In the genomic region with DNA sequence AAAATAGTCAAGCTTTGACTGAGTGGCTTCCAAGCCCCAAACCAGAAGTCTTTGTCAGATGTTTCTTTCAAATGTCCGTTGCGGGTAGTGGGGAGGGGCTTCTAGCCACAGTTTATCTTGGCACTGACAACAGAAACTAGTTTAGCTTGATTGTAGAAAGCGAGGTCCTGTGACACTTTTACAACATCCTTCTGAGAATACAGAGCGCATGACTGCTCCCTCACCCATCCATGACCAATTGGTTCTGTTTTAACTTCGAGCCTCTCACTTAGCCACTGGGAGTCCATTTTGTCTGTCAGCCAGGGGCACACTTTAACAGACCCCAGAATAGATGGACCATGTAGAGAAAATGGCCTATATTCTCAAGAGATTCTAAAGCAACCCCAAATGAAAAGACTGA, we compare ENCODE assay signal across 11 cellular contexts.
DNase-seq lines count a peak whose midpoint lies in the region; ATAC-seq and TF ChIP-seq lines count a peak whose summit lies in the region.
"Had no signal": no experiment of that assay in that cellular context is flagged by ENCODE, and none has a peak within 500 bp of the region (broad histone marks: within the 10 kb centered on the region; RNA-seq: fewer than 3 reads in every experiment).

No MANE protein-coding gene starts in this region.

- peak overlapping the region; percentile 63 for H2AFZ ChIP-seq in neural progenitor cell (replicated peaks)

- TF ChIP-seq POLR2A in testis (IDR thresholded peaks at IDR 0.05) (no peak), esophagus squamous epithelium (IDR thresholded peaks at IDR 0.05) (no peak)

- no peak overlapping the region for H3K4me2 ChIP-seq in neural progenitor cell

- H3K36me3 ChIP-seq in neural progenitor cell (no peaks in the 10 kb centered on the region), testis (ENCODE audit: low read depth, missing control alignments) (no peaks in the 10 kb centered on the region), esophagus squamous epithelium (no peaks in the 10 kb centered on the region)

- no peak overlapping the region for H3K27ac ChIP-seq in neural progenitor cell
- no peak overlapping the region for H3K27ac ChIP-seq in testis
- no peak overlapping the region for H3K27ac ChIP-seq in esophagus squamous epithelium

- H3K4me1 ChIP-seq in neural progenitor cell, result no peaks in the 10 kb centered on the region
- H3K4me1 ChIP-seq in testis, result no peaks in the 10 kb centered on the region
- H3K4me1 ChIP-seq in esophagus squamous epithelium, result no peaks in the 10 kb centered on the region

- H3K27ac Mint-ChIP-seq in neural progenitor cell, result no peak overlapping the region
- H3K27ac Mint-ChIP-seq in activated naive CD4-positive, alpha-beta T cell treated with anti-CD3 and anti-CD28 coated beads, Interleukin-2, amount 10 ng/mL, durations not matched to agents 7 days and 5 days, result no peak overlapping the region
- H3K27ac Mint-ChIP-seq: activated CD4-positive, alpha-beta T cell treated with anti-CD3 and anti-CD28 coated beads, Interleukin-2, amount 10 ng/mL, durations not matched to agents 24 days and 14 days; stimulated activated naive CD8-positive, alpha-beta T cell treated with anti-CD3 and anti-CD28 coated beads, Interleukin-15, Interleukin-2, amounts not matched to agents 100 ng/mL and 50 ng/mL, for 24 hours had no signal

- H3K79me2 ChIP-seq in neural progenitor cell (ENCODE audit: low read depth), result no peaks in the 10 kb centered on the region

- no peak overlapping the region for H3K4me3 Mint-ChIP-seq in neural progenitor cell
- no peak overlapping the region for H3K4me3 Mint-ChIP-seq in activated naive CD4-positive, alpha-beta T cell treated with anti-CD3 and anti-CD28 coated beads, Interleukin-2, amount 10 ng/mL, durations not matched to agents 7 days and 5 days
- H3K4me3 Mint-ChIP-seq: activated CD4-positive, alpha-beta T cell treated with anti-CD3 and anti-CD28 coated beads, Interleukin-2, amount 10 ng/mL, durations not matched to agents 24 days and 14 days; stimulated activated naive CD8-positive, alpha-beta T cell treated with anti-CD3 and anti-CD28 coated beads, Interleukin-15, Interleukin-2, amounts not matched to agents 100 ng/mL and 50 ng/mL, for 24 hours had no signal

- H3F3A ChIP-seq in neural progenitor cell (ENCODE audit: low read depth), result no peaks in the 10 kb centered on the region

- intact Hi-C loops in testis (cut with DNase I; ENCODE audit: low total_unique reads), result no loop called here
- intact Hi-C loops in esophagus squamous epithelium (cut with DNase I), result no loop called here

- ATAC-seq in GM18907 (IDR thresholded peaks at IDR 0.05; ENCODE audit: unreplicated experiment) (peak; percentile 88), HG02623 (IDR thresholded peaks at IDR 0.05; ENCODE audit: unreplicated experiment) (peak; percentile 87)

- H3K27me3 Mint-ChIP-seq in neural progenitor cell (ENCODE audit: insufficient read depth, low read depth), result peaks cover 4% of the 10 kb centered on the region
- no peaks in the 10 kb centered on the region for H3K27me3 Mint-ChIP-seq in activated naive CD4-positive, alpha-beta T cell treated with anti-CD3 and anti-CD28 coated beads, Interleukin-2, amount 10 ng/mL, durations not matched to agents 7 days and 5 days
- H3K27me3 Mint-ChIP-seq: activated CD4-positive, alpha-beta T cell treated with anti-CD3 and anti-CD28 coated beads, Interleukin-2, amount 10 ng/mL, durations not matched to agents 24 days and 14 days had no signal

- no peaks in the 10 kb centered on the region for H4K20me1 ChIP-seq in neural progenitor cell (ENCODE audit: low read depth)

- no peak overlapping the region for H3K4me3 ChIP-seq in neural progenitor cell
- no peak overlapping the region for H3K4me3 ChIP-seq in testis
- no peak overlapping the region for H3K4me3 ChIP-seq in esophagus squamous epithelium

- DNase-seq in M059J (ENCODE audit: low read depth) (peak; percentile 2), neural progenitor cell (ENCODE audit: low spot score) (no peak), testis (no peak), esophagus squamous epithelium (lab: John Stamatoyannopoulos, UW) (no peak), amniotic stem cell (lab: John Stamatoyannopoulos, UW) (no peak)
- DNase-seq in activated naive CD4-positive, alpha-beta T cell treated with anti-CD3 and anti-CD28 coated beads, Interleukin-2, amount 10 ng/mL, durations not matched to agents 7 days and 5 days, result no peak
- DNase-seq: activated CD4-positive, alpha-beta T cell treated with anti-CD3 and anti-CD28 coated beads, Interleukin-2, amount 10 ng/mL, durations not matched to agents 24 days and 14 days; GF-D8 had no signal

- H3K4me1 Mint-ChIP-seq in neural progenitor cell, result peaks cover 11% of the 10 kb centered on the region
- H3K4me1 Mint-ChIP-seq in activated naive CD4-positive, alpha-beta T cell treated with anti-CD3 and anti-CD28 coated beads, Interleukin-2, amount 10 ng/mL, durations not matched to agents 7 days and 5 days, result no peaks in the 10 kb centered on the region
- H3K4me1 Mint-ChIP-seq: activated CD4-positive, alpha-beta T cell treated with anti-CD3 and anti-CD28 coated beads, Interleukin-2, amount 10 ng/mL, durations not matched to agents 24 days and 14 days had no signal

- H3K27me3 ChIP-seq in neural progenitor cell (no peaks in the 10 kb centered on the region), testis (no peaks in the 10 kb centered on the region), esophagus squamous epithelium (no peaks in the 10 kb centered on the region)

- peaks cover 5% of the 10 kb centered on the region for H3K9me3 Mint-ChIP-seq in neural progenitor cell
- peaks cover 4% of the 10 kb centered on the region for H3K9me3 Mint-ChIP-seq in activated naive CD4-positive, alpha-beta T cell treated with anti-CD3 and anti-CD28 coated beads, Interleukin-2, amount 10 ng/mL, durations not matched to agents 7 days and 5 days

- CTCF ChIA-PET in activated naive CD4-positive, alpha-beta T cell treated with anti-CD3 and anti-CD28 coated beads, Interleukin-2, amount 10 ng/mL, durations not matched to agents 7 days and 5 days (lab: Charles Lee), result no interaction called here

- H3K9ac ChIP-seq in neural progenitor cell, result no peak overlapping the region

- 55 to 57% methylated on average over 5 of the region's 5 CpGs for WGBS in testis, 2 donors
- 32 to 35% methylated on average over 3 to 5 of the region's 5 CpGs for WGBS in esophagus squamous epithelium, 2 donors

- H3K36me3 Mint-ChIP-seq in neural progenitor cell, result no peaks in the 10 kb centered on the region
- no peaks in the 10 kb centered on the region for H3K36me3 Mint-ChIP-seq in activated naive CD4-positive, alpha-beta T cell treated with anti-CD3 and anti-CD28 coated beads, Interleukin-2, amount 10 ng/mL, durations not matched to agents 7 days and 5 days

- H3K9me3 ChIP-seq in neural progenitor cell (ENCODE audit: low read depth), result no peaks in the 10 kb centered on the region
- H3K9me3 ChIP-seq in testis, result no peaks in the 10 kb centered on the region
- no peaks in the 10 kb centered on the region for H3K9me3 ChIP-seq in esophagus squamous epithelium

- TF ChIP-seq CTCF in neural progenitor cell (IDR thresholded peaks at IDR 0.05), result no peak
- no peak for TF ChIP-seq CTCF in testis (IDR thresholded peaks at IDR 0.05)
- no peak for TF ChIP-seq CTCF in esophagus squamous epithelium (IDR thresholded peaks at IDR 0.05)
